In genomic region chr6:87344513-87344912, GRCh38 we compare ENCODE assay signal across 17 cellular contexts. TPM values are rescaled to one million over a fixed set of nuclear protein-coding genes. Genes with fewer than 3 reads are reported as not detected.
DNase-seq lines count a peak whose midpoint lies in the region; ATAC-seq, FAIRE-seq and TF ChIP-seq lines count a peak whose summit lies in the region.
"Had no signal": no experiment of that assay in that cellular context is flagged by ENCODE, and none has a peak within 500 bp of the region (broad histone marks: within the 10 kb centered on the region; RNA-seq: fewer than 3 reads in every experiment).

Gene C6orf163 (plus strand): TSS chr6:87344813. CDS start chr6:87345100, 287 bp downstream.

- no peaks in the 10 kb centered on the region for H3K9me3 Mint-ChIP-seq in stimulated activated naive CD8-positive, alpha-beta T cell treated with anti-CD3 and anti-CD28 coated beads, Interleukin-15, Interleukin-2, amounts not matched to agents 100 ng/mL and 50 ng/mL, for 24 hours
- no peaks in the 10 kb centered on the region for H3K9me3 Mint-ChIP-seq in stimulated activated naive CD8-positive, alpha-beta T cell treated with anti-CD3 and anti-CD28 coated beads, Interleukin-15, amount 100 ng/mL, for 72 hours
- no peaks in the 10 kb centered on the region for H3K9me3 Mint-ChIP-seq in activated T-cell treated with anti-CD3 and anti-CD28 coated beads, Interleukin-2, amount 50 U/mL, for 72 hours
- H3K9me3 Mint-ChIP-seq: CD8-positive, alpha-beta T cell; H9 had no signal

- H2AFZ ChIP-seq in K562 (ENCODE audit: low read depth, low read length) (no peak within 1 kb of the TSS), smooth muscle cell (ENCODE audit: low read depth) (no peak within 1 kb of the TSS)

- peaks cover 10% of the 10 kb centered on the region for H3K36me3 Mint-ChIP-seq in stimulated activated naive CD8-positive, alpha-beta T cell treated with anti-CD3 and anti-CD28 coated beads, Interleukin-15, Interleukin-2, amounts not matched to agents 100 ng/mL and 50 ng/mL, for 24 hours (ENCODE audit: low read depth)
- no peaks in the 10 kb centered on the region for H3K36me3 Mint-ChIP-seq in activated T-cell treated with anti-CD3 and anti-CD28 coated beads, Interleukin-2, amount 50 U/mL, for 72 hours (ENCODE audit: insufficient read depth in 2 of 2)

- no peaks in the 10 kb centered on the region for H3K4me1 Mint-ChIP-seq in stimulated activated naive CD8-positive, alpha-beta T cell treated with anti-CD3 and anti-CD28 coated beads, Interleukin-15, Interleukin-2, amounts not matched to agents 100 ng/mL and 50 ng/mL, for 24 hours (ENCODE audit: low read depth)
- no peaks in the 10 kb centered on the region for H3K4me1 Mint-ChIP-seq in stimulated activated naive CD8-positive, alpha-beta T cell treated with anti-CD3 and anti-CD28 coated beads, Interleukin-15, amount 100 ng/mL, for 72 hours
- H3K4me1 Mint-ChIP-seq in activated T-cell treated with anti-CD3 and anti-CD28 coated beads, Interleukin-2, amount 50 U/mL, for 72 hours (ENCODE audit: low read depth) = peaks cover 5% of the 10 kb centered on the region
- H3K4me1 Mint-ChIP-seq: H9 had no signal

- no peak for ATAC-seq in stimulated activated naive CD8-positive, alpha-beta T cell treated with anti-CD3 and anti-CD28 coated beads, Interleukin-15, amount 100 ng/mL, for 72 hours
- no peak for ATAC-seq in K562
- no peak for ATAC-seq in activated T-cell treated with anti-CD3 and anti-CD28 coated beads, Interleukin-2, amount 50 U/mL, for 72 hours (replicated peaks in 1 of 2)
- ATAC-seq: CD8-positive, alpha-beta T cell had no signal

- H3K27me3 Mint-ChIP-seq in stimulated activated naive CD8-positive, alpha-beta T cell treated with anti-CD3 and anti-CD28 coated beads, Interleukin-15, Interleukin-2, amounts not matched to agents 100 ng/mL and 50 ng/mL, for 24 hours = no peaks in the 10 kb centered on the region
- H3K27me3 Mint-ChIP-seq in stimulated activated naive CD8-positive, alpha-beta T cell treated with anti-CD3 and anti-CD28 coated beads, Interleukin-15, amount 100 ng/mL, for 72 hours = no peaks in the 10 kb centered on the region
- no peaks in the 10 kb centered on the region for H3K27me3 Mint-ChIP-seq in activated T-cell treated with anti-CD3 and anti-CD28 coated beads, Interleukin-2, amount 50 U/mL, for 72 hours (ENCODE audit: low read depth)
- H3K27me3 Mint-ChIP-seq: B cell had no signal

- H3K4me2 ChIP-seq in K562 (ENCODE audit: insufficient read depth, low read length) = no peak within 1 kb of the TSS
- H3K4me2 ChIP-seq in smooth muscle cell = peak within 1 kb of the TSS; percentile 51
- H3K4me2 ChIP-seq: BLaER1 treated with 17β-estradiol and CSF1 and Interleukin-3, amounts not matched to agents 10 nM and 100 nM had no signal

- BruUV-seq in K562 (replicated peaks; lab: Mats Ljungman, UMichigan) = no TSS peak

- H3K4me3 ChIP-seq in K562 (no peak within 1 kb of the TSS), smooth muscle cell (no peak within 1 kb of the TSS)
- H3K4me3 ChIP-seq: BLaER1 treated with 17β-estradiol and CSF1 and Interleukin-3, amounts not matched to agents 10 nM and 100 nM had no signal

- H3K36me3 ChIP-seq in K562 (ENCODE audit: control insufficient read depth, insufficient read depth, low read length) (no peaks in the 10 kb centered on the region; the same call in 2 of the 3 replicates), smooth muscle cell (ENCODE audit: low read depth) (no peaks in the 10 kb centered on the region)
- H3K36me3 ChIP-seq: BLaER1 treated with 17β-estradiol and CSF1 and Interleukin-3, amounts not matched to agents 10 nM and 100 nM had no signal

- no peaks in the 10 kb centered on the region for H3K9me1 ChIP-seq in K562 (ENCODE audit: control insufficient read depth, insufficient read depth, low read length)

- peaks cover 0 to 9% of the 10 kb centered on the region in 2 experiments; a peak in 1 of 5 replicates for H3K4me1 ChIP-seq in K562 (replicated peaks in 1 of 2; ENCODE audit: control insufficient read depth in 2 of 2, insufficient read depth in 2 of 2, low read length in 2 of 2)
- peaks cover 7% of the 10 kb centered on the region for H3K4me1 ChIP-seq in smooth muscle cell (ENCODE audit: low read depth)
- H3K4me1 ChIP-seq: BLaER1 treated with 17β-estradiol and CSF1 and Interleukin-3, amounts not matched to agents 10 nM and 100 nM had no signal

- DNase-seq in stimulated activated naive CD8-positive, alpha-beta T cell treated with anti-CD3 and anti-CD28 coated beads, Interleukin-15, amount 100 ng/mL, for 72 hours = no peak
- DNase-seq in K562 (ENCODE audit: extremely low read depth in 1 of 4, low spot score in 3 of 4) = no peak
- no peak for DNase-seq in smooth muscle cell (lab: John Stamatoyannopoulos, UW; ENCODE audit: unreplicated experiment)
- DNase-seq in activated T-cell treated with anti-CD3 and anti-CD28 coated beads, Interleukin-2, amount 50 U/mL, for 72 hours = no peak
- no peak for DNase-seq in DMS153 (lab: John Stamatoyannopoulos, UW)
- DNase-seq: Calu3; CD8-positive, alpha-beta T cell; DMS 273 treated with DMSO at 0.1 percent for 48 hours; GDM1; H9; IMR-90 had no signal

- no peaks in the 10 kb centered on the region for H3K9me3 ChIP-seq in K562 (replicated peaks; ENCODE audit: control insufficient read depth, insufficient read depth, low read depth, low read length)
- no peaks in the 10 kb centered on the region for H3K9me3 ChIP-seq in smooth muscle cell (replicated peaks; ENCODE audit: low read depth)
- H3K9me3 ChIP-seq: BLaER1 treated with 17β-estradiol and CSF1 and Interleukin-3, amounts not matched to agents 10 nM and 100 nM had no signal

- H3K27ac ChIP-seq in K562 (ENCODE audit: extremely low read depth, low read depth, low read length) (no peak within 1 kb of the TSS), smooth muscle cell (ENCODE audit: low read depth) (peak within 1 kb of the TSS; percentile 83)
- H3K27ac ChIP-seq: BLaER1 treated with 17β-estradiol and CSF1 and Interleukin-3, amounts not matched to agents 10 nM and 100 nM had no signal

- in situ Hi-C loops in K562 (cut with MboI) = no loop called here

- TF ChIP-seq EP300 in K562 (IDR thresholded peaks at IDR 0.05; ENCODE audit: low read length) = no peak

- H3K4me3 Mint-ChIP-seq in stimulated activated naive CD8-positive, alpha-beta T cell treated with anti-CD3 and anti-CD28 coated beads, Interleukin-15, Interleukin-2, amounts not matched to agents 100 ng/mL and 50 ng/mL, for 24 hours = no peak within 1 kb of the TSS
- H3K4me3 Mint-ChIP-seq in stimulated activated naive CD8-positive, alpha-beta T cell treated with anti-CD3 and anti-CD28 coated beads, Interleukin-15, amount 100 ng/mL, for 72 hours = no peak within 1 kb of the TSS
- no peak within 1 kb of the TSS for H3K4me3 Mint-ChIP-seq in activated T-cell treated with anti-CD3 and anti-CD28 coated beads, Interleukin-2, amount 50 U/mL, for 72 hours
- H3K4me3 Mint-ChIP-seq: B cell; CD8-positive, alpha-beta T cell; H9 had no signal

- H4K20me1 ChIP-seq in K562 (replicated peaks; ENCODE audit: control insufficient read depth, insufficient read depth, low read length) (no peaks in the 10 kb centered on the region), smooth muscle cell (ENCODE audit: low read depth) (peaks cover 44% of the 10 kb centered on the region)
- H4K20me1 ChIP-seq: BLaER1 treated with 17β-estradiol and CSF1 and Interleukin-3, amounts not matched to agents 10 nM and 100 nM had no signal

- intact Hi-C loops in K562 (cut with micrococcal nuclease) = no loop called here

- H3K79me2 ChIP-seq in K562 (ENCODE audit: control insufficient read depth, insufficient read depth, low read length) (peaks cover 3% of the 10 kb centered on the region; the same call in 2 of the 3 replicates), smooth muscle cell (ENCODE audit: low read depth) (no peaks in the 10 kb centered on the region)

- no peak for TF ChIP-seq RAD21 in K562 (CRISPR knock-in tag; conservative IDR thresholded peaks at IDR 0.05 in 1 of 2, IDR thresholded peaks at IDR 0.05 in 1 of 2)

- no peak for FAIRE-seq in K562 (lab: Jason Lieb, UNC)
- FAIRE-seq: GM12892, H1, HTR-8/SVneo had no signal

- POLR2A ChIA-PET in K562 (lab: Yijun Ruan, JAX) = interaction anchor here (1.0 kb wide), 1 partner anchor 14 kb away, joined by 3 read pairs; no protein-coding TSS in a partner anchor

- no peak for TF ChIP-seq POLR2A in K562 (conservative IDR thresholded peaks at IDR 0.05)

- H3K27ac Mint-ChIP-seq in stimulated activated naive CD8-positive, alpha-beta T cell treated with anti-CD3 and anti-CD28 coated beads, Interleukin-15, Interleukin-2, amounts not matched to agents 100 ng/mL and 50 ng/mL, for 24 hours = peak within 1 kb of the TSS; percentile 58
- no peak within 1 kb of the TSS for H3K27ac Mint-ChIP-seq in stimulated activated naive CD8-positive, alpha-beta T cell treated with anti-CD3 and anti-CD28 coated beads, Interleukin-15, amount 100 ng/mL, for 72 hours
- H3K27ac Mint-ChIP-seq in activated T-cell treated with anti-CD3 and anti-CD28 coated beads, Interleukin-2, amount 50 U/mL, for 72 hours = no peak within 1 kb of the TSS
- H3K27ac Mint-ChIP-seq: B cell; CD8-positive, alpha-beta T cell; H9 had no signal

- no peak for TF ChIP-seq CTCF in K562 (IDR thresholded peaks at IDR 0.05 in 2 of 3, conservative IDR thresholded peaks at IDR 0.05 in 1 of 3; ENCODE audit: insufficient read depth in 2 of 3, low read depth in 1 of 3, low read length in 3 of 3)
- TF ChIP-seq CTCF in smooth muscle cell (IDR thresholded peaks at IDR 0.05; ENCODE audit: borderline replicate concordance, insufficient read depth, poor library complexity, severe bottlenecking) = no peak

- peaks cover 8% of the 10 kb centered on the region for H3F3A ChIP-seq in smooth muscle cell (ENCODE audit: low read depth)

- H3K27me3 ChIP-seq in K562 (ENCODE audit: control insufficient read depth in 2 of 2, insufficient read depth in 2 of 2, low read length in 2 of 2) (no peaks in the 10 kb centered on the region), smooth muscle cell (ENCODE audit: low read depth) (no peaks in the 10 kb centered on the region)
- H3K27me3 ChIP-seq: BLaER1 treated with 17β-estradiol and CSF1 and Interleukin-3, amounts not matched to agents 10 nM and 100 nM had no signal

- no peak within 1 kb of the TSS for H3K9ac ChIP-seq in K562 (ENCODE audit: insufficient read depth in 1 of 2, low read depth in 2 of 2, low read length in 2 of 2)
- H3K9ac ChIP-seq in smooth muscle cell (ENCODE audit: low read depth) = peak within 1 kb of the TSS; percentile 61
- H3K9ac ChIP-seq: BLaER1 treated with 17β-estradiol and CSF1 and Interleukin-3, amounts not matched to agents 10 nM and 100 nM had no signal

- CTCF ChIA-PET in K562 (lab: Yijun Ruan, JAX; ENCODE audit: low intra/inter-chr PET ratio) = no interaction called here

RNA-seq across cellular contexts. Expression of gene C6orf163, which starts in this region (rescaled TPM):
- 8.6 and 34.7 TPM in 2 replicates for total RNA-seq in K562 (2011; cell fraction: chromatin; rRNA removed; ENCODE audit: low replicate concordance)
- total RNA-seq in K562 (2011; cell fraction: nucleolus; rRNA removed) = 5.0 and 7.0 TPM in 2 replicates
- 15.1 and 32.7 TPM in 2 replicates for total RNA-seq in K562 (2011; cell fraction: nucleoplasm; rRNA removed)
- total RNA-seq in K562 (2014; rRNA removed) (2.9 and 3.0 TPM in 2 replicates), K562 (2014; rRNA removed; fragmentation: Illumina TruSeq; extraction: Trizol) (4.7 and 4.8 TPM in 2 replicates), K562 (2015; rRNA removed; fragmentation: Illumina TruSeq; extraction: Trizol) (4.0 and 4.8 TPM in 2 replicates), K562 (2021) (1.4 and 1.8 TPM in 2 replicates), smooth muscle cell (0.99 and 3.1 TPM in 2 replicates)
- polyA plus RNA-seq in K562 (2011; rRNA removed) (1.4 and 1.5 TPM in 2 replicates), K562 (2014; fragmentation: Illumina TruSeq; extraction: Trizol) (1.4 and 1.5 TPM in 2 replicates), K562 (2014; fragmentation: Nextera tagmentation; extraction: Ambion mirVana) (under 1 TPM; 0.67 to 0.92 TPM), K562 (2014; rRNA removed) (1.7 and 2.1 TPM in 2 replicates), smooth muscle cell (0.56 and 0.59 TPM in 2 replicates)
- polyA plus RNA-seq in K562 (2011; cell fraction: cytosol; rRNA removed) = 0.22 and 0.24 TPM in 2 replicates
- 4.1 and 4.8 TPM in 2 replicates for polyA plus RNA-seq in K562 (2011; cell fraction: nucleus; rRNA removed)
- polyA plus RNA-seq in K562 (2012) = 1.2 and 2.1 TPM in 2 replicates
- 5.0 and 7.7 TPM in 2 replicates for polyA minus RNA-seq in K562 (2011; rRNA and poly(A)+ RNA removed)
- 0.67 TPM in 1 of 2 replicates, not detected in the other for polyA minus RNA-seq in K562 (2011; cell fraction: cytosol; rRNA and poly(A)+ RNA removed)
- 4.7 and 8.1 TPM in 2 replicates for polyA minus RNA-seq in K562 (2011; cell fraction: nucleus; rRNA and poly(A)+ RNA removed)
- total RNA-seq in activated T-cell treated with anti-CD3 and anti-CD28 coated beads, Interleukin-2, amount 50 U/mL, for 72 hours = 1 to 10 TPM; 2.0 to 2.7 TPM
